In genomic region chr7:25858200-25858561, GRCh38 we compare ENCODE assay signal across 20 cellular contexts.
A peak's percentile ranks its signal among the peaks of the same experiment; 100 is the strongest.
DNase-seq lines count a peak whose midpoint lies in the region; TF ChIP-seq lines count a peak whose summit lies in the region.
"Had no signal": no experiment of that assay in that cellular context is flagged by ENCODE, and none has a peak within 500 bp of the region (broad histone marks: within the 10 kb centered on the region; RNA-seq: fewer than 3 reads in every experiment).

No MANE protein-coding gene starts in this region.

- DNase-seq in NCI-H2227 treated with DMSO at 0.1 percent for 48 hours (lab: John Stamatoyannopoulos, UW) (peak; percentile 56), NCI-H2227 (lab: John Stamatoyannopoulos, UW; ENCODE audit: unreplicated experiment) (no peak), WERI-Rb-1 (no peak), kidney epithelial cell (ENCODE audit: low read depth) (no peak), suprapubic skin (ENCODE audit: low spot score in 2 of 2) (no peak), SJCRH30 (no peak)
- no peak for DNase-seq in activated CD4-positive, CD25-positive, alpha-beta regulatory T cell (lab: John Stamatoyannopoulos, UW)
- DNase-seq in activated effector memory CD4-positive, alpha-beta T cell treated with anti-CD3 and anti-CD28 coated beads, Interleukin-2, amount 50 U/mL, for 16 hours = no peak
- DNase-seq: activated B cell treated with CpG ODN at 0.5 μM for 24 hours; activated CD4-positive, alpha-beta memory T cell treated with anti-CD3 and anti-CD28 coated beads, Interleukin-2, amount 10 ng/mL, durations not matched to agents 7 days and 5 days; activated naive CD4-positive, alpha-beta T cell treated with anti-CD3 and anti-CD28 coated beads, Interleukin-2, amount 10 ng/mL, durations not matched to agents 7 days and 5 days; aorta; C1 segment of cervical spinal cord; central memory CD4-positive, alpha-beta T cell; GF-D8; KG1; stimulated activated CD4-positive, alpha-beta T cell treated with anti-CD3 and anti-CD28 coated beads, Interleukin-4, amount 100 ng/mL, for 1 hour; T-helper 17 cell had no signal

- peak overlapping the region; percentile 96 for H3K27ac ChIP-seq in WERI-Rb-1
- peak overlapping the region; percentile 91 for H3K27ac ChIP-seq in suprapubic skin
- no peak overlapping the region for H3K27ac ChIP-seq in SJCRH30

- H3K4me3 ChIP-seq in WERI-Rb-1 (ENCODE audit: low read depth, low read length) (peak overlapping the region; percentile 60), kidney epithelial cell (ENCODE audit: low read depth, low read length) (peak overlapping the region; percentile 44), suprapubic skin (no peak overlapping the region), SJCRH30 (no peak overlapping the region)
- H3K4me3 ChIP-seq: lung had no signal

- 78% methylated on average over 9 of the region's 9 CpGs for WGBS in suprapubic skin

- H3K9me3 ChIP-seq in WERI-Rb-1 (ENCODE audit: severe bottlenecking) = no peaks in the 10 kb centered on the region
- no peaks in the 10 kb centered on the region for H3K9me3 ChIP-seq in suprapubic skin
- H3K9me3 ChIP-seq in SJCRH30 (replicated peaks) = no peaks in the 10 kb centered on the region
- H3K9me3 ChIP-seq: A549 had no signal

- no peaks in the 10 kb centered on the region for H3K27me3 ChIP-seq in WERI-Rb-1 (ENCODE audit: insufficient read depth, low read depth, severe bottlenecking)
- no peaks in the 10 kb centered on the region for H3K27me3 ChIP-seq in kidney epithelial cell (ENCODE audit: control insufficient read depth, insufficient read depth, low read length)
- peaks cover 61% of the 10 kb centered on the region for H3K27me3 ChIP-seq in suprapubic skin
- H3K27me3 ChIP-seq in SJCRH30 = no peaks in the 10 kb centered on the region

- no peak for TF ChIP-seq POLR2A in suprapubic skin (IDR thresholded peaks at IDR 0.05)

- no peak for TF ChIP-seq EP300 in suprapubic skin (IDR thresholded peaks at IDR 0.05)

- no peak for TF ChIP-seq CTCF in WERI-Rb-1 (IDR thresholded peaks at IDR 0.05; ENCODE audit: low read depth, low read length)
- TF ChIP-seq CTCF in kidney epithelial cell (IDR thresholded peaks at IDR 0.05; ENCODE audit: insufficient read depth, low read length, poor library complexity, severe bottlenecking) = no peak
- no peak for TF ChIP-seq CTCF in suprapubic skin (IDR thresholded peaks at IDR 0.05)

- H3K36me3 ChIP-seq in WERI-Rb-1 = no peaks in the 10 kb centered on the region
- no peaks in the 10 kb centered on the region for H3K36me3 ChIP-seq in kidney epithelial cell (ENCODE audit: control insufficient read depth, insufficient read depth, low read length)
- H3K36me3 ChIP-seq in suprapubic skin = no peaks in the 10 kb centered on the region
- H3K36me3 ChIP-seq in SJCRH30 = no peaks in the 10 kb centered on the region

- H3K4me1 ChIP-seq in suprapubic skin (peaks cover 38% of the 10 kb centered on the region), SJCRH30 (0 out of 2 replicates have a peak, but pooled peaks cover 2% of the 10 kb centered on the region)

Comparison
In these comparisons a context has a peak if more than half of its experiments do, and no peak if none do; other contexts are left out.
1. H3K4me3 ChIP-seq: peak in WERI-Rb-1 (single experiment) and kidney epithelial cell (single experiment); none in suprapubic skin (single experiment) and SJCRH30 (single experiment).